Comparison of ENCODE assay signal across 18 cellular contexts in the genomic region with DNA sequence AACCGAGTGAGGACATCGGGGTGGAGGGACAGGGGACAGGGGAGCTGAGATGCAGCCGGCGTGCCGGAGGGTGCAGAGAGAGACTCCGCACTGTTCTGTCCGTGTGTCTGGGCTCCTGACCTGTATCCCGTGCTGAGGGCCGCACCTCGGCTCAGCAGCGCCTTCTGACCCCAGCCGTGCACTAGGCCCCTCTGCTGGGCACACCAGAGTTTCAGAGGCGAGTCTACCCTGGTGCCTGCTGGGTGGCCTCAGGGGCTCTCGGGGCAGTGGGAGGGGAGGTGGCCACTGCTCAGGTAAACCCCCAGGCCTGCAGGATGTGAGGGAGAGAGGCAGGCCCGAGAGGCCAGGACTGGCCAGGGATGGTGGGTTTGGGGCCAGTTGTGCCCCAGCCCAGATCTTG.
A peak's percentile ranks its signal among the peaks of the same experiment; 100 is the strongest.
DNase-seq lines count a peak whose midpoint lies in the region; ATAC-seq and TF ChIP-seq lines count a peak whose summit lies in the region.
"Had no signal": no experiment of that assay in that cellular context is flagged by ENCODE, and none has a peak within 500 bp of the region (broad histone marks: within the 10 kb centered on the region; RNA-seq: fewer than 3 reads in every experiment).

No MANE protein-coding gene starts in this region.

- peaks cover 95% of the 10 kb centered on the region for H4K20me1 ChIP-seq in BLaER1
- H4K20me1 ChIP-seq in KMS-11 (ENCODE audit: insufficient read depth), result no peaks in the 10 kb centered on the region

- H3K4me2 ChIP-seq in BLaER1 (peak overlapping the region; percentile 79), KMS-11 (peak overlapping the region; percentile 21; the same call in 1 of the 2 replicates), mesendoderm (ENCODE audit: low read length) (no peak overlapping the region)
- H3K4me2 ChIP-seq: GM23338 had no signal

- H3K27ac ChIP-seq in BLaER1, result no peak overlapping the region
- H3K27ac ChIP-seq in KMS-11, result peak overlapping the region; percentile 27; the same call in 1 of the 2 replicates
- peak overlapping the region; percentile 30 for H3K27ac ChIP-seq in angular gyrus (ENCODE audit: low read depth, low read length)
- H3K27ac ChIP-seq in neutrophil, result peak overlapping the region; percentile 45
- no peak overlapping the region for H3K27ac ChIP-seq in mesendoderm (ENCODE audit: low read depth, low read length)
- H3K27ac ChIP-seq: 22Rv1 had no signal

- H3K79me2 ChIP-seq in KMS-11 (ENCODE audit: insufficient read depth, low read depth), result no peaks in the 10 kb centered on the region
- no peaks in the 10 kb centered on the region for H3K79me2 ChIP-seq in mesendoderm (ENCODE audit: control insufficient read depth, insufficient read depth, low read length)

- H2BK5ac ChIP-seq in mesendoderm (ENCODE audit: low read length), result no peak overlapping the region

- no peak overlapping the region for H2BK120ac ChIP-seq in mesendoderm (ENCODE audit: low read depth, low read length)

- H3K27me3 ChIP-seq in BLaER1 (no peaks in the 10 kb centered on the region), KMS-11 (ENCODE audit: insufficient read depth, low read depth) (no peaks in the 10 kb centered on the region), neutrophil (no peaks in the 10 kb centered on the region), mesendoderm (ENCODE audit: insufficient read depth, low read length, poor library complexity) (no peaks in the 10 kb centered on the region)

- no peak overlapping the region for H2AFZ ChIP-seq in KMS-11 (ENCODE audit: low read depth)
- H2AFZ ChIP-seq: GM23338 had no signal

- peaks cover 63% of the 10 kb centered on the region for H3K4me1 ChIP-seq in BLaER1
- H3K4me1 ChIP-seq in KMS-11 (ENCODE audit: low read depth, poor library complexity, severe bottlenecking), result peaks cover 16% of the 10 kb centered on the region
- no peaks in the 10 kb centered on the region for H3K4me1 ChIP-seq in neutrophil (ENCODE audit: control insufficient read depth in 1 of 2, insufficient read depth in 1 of 2, low read depth in 1 of 2, low read length in 1 of 2)
- H3K4me1 ChIP-seq in mesendoderm (ENCODE audit: control insufficient read depth, low read depth, low read length), result no peaks in the 10 kb centered on the region
- H3K4me1 ChIP-seq: HAP-1 had no signal

- no peaks in the 10 kb centered on the region for H3K9me3 ChIP-seq in BLaER1
- H3K9me3 ChIP-seq in neutrophil, result no peaks in the 10 kb centered on the region
- H3K9me3 ChIP-seq: HAP-1 had no signal

- no peak overlapping the region for H4K5ac ChIP-seq in mesendoderm (ENCODE audit: low read length)

- no peak for DNase-seq in erythroblast (lab: John Stamatoyannopoulos, UW)
- no peak for DNase-seq in mesendoderm
- DNase-seq: C1 segment of cervical spinal cord; Calu3; CD4-positive, alpha-beta memory T cell; COR-L47; DMS53; DMS79 treated with DMSO at 0.1 percent for 48 hours; GF-D8 had no signal

- 0 out of 2 replicates have a peak overlapping the region, but pooled peaks have one; percentile 15 for H3K9ac ChIP-seq in BLaER1
- H3K9ac ChIP-seq in KMS-11, result no peak overlapping the region; the same call in 1 of the 2 replicates
- no peak overlapping the region for H3K9ac ChIP-seq in mesendoderm (ENCODE audit: low read length)

- H3K4me3 ChIP-seq in BLaER1 (peak overlapping the region; percentile 5; the same call in 1 of the 2 replicates), KMS-11 (IDR thresholded peaks at IDR 0.05; ENCODE audit: insufficient read depth, low read depth, low read length) (no peak overlapping the region), neutrophil (ENCODE audit: low read depth in 1 of 2, low read length in 1 of 2) (no peak overlapping the region), mesendoderm (ENCODE audit: low read length) (no peak overlapping the region)
- H3K4me3 ChIP-seq: GM23338, HAP-1 had no signal

- ATAC-seq in HG02870 (IDR thresholded peaks at IDR 0.05; ENCODE audit: unreplicated experiment), result no peak
- ATAC-seq in HG02678 (IDR thresholded peaks at IDR 0.05; ENCODE audit: unreplicated experiment), result no peak

- H3K79me1 ChIP-seq in mesendoderm (ENCODE audit: low read length), result no peaks in the 10 kb centered on the region

- no peak overlapping the region for H3K23ac ChIP-seq in mesendoderm (ENCODE audit: low read length)

- no peak overlapping the region for H3K4ac ChIP-seq in mesendoderm (ENCODE audit: low read depth, low read length)

- no peak overlapping the region for H3K56ac ChIP-seq in mesendoderm (ENCODE audit: low read length)

- H2AK5ac ChIP-seq in mesendoderm (ENCODE audit: low read length), result no peak overlapping the region

- no peak overlapping the region for H2BK15ac ChIP-seq in mesendoderm (replicated peaks; ENCODE audit: low read depth)

- H3K36me3 ChIP-seq in BLaER1 (peaks cover 77% of the 10 kb centered on the region), KMS-11 (ENCODE audit: insufficient read depth) (no peaks in the 10 kb centered on the region), neutrophil (peaks cover 97% of the 10 kb centered on the region), mesendoderm (ENCODE audit: control insufficient read depth, insufficient read depth, low read length) (no peaks in the 10 kb centered on the region)
- H3K36me3 ChIP-seq: HAP-1 had no signal

- TF ChIP-seq POLR2A in erythroblast (IDR thresholded peaks at IDR 0.05; ENCODE audit: low read length), result no peak

- H4K8ac ChIP-seq in mesendoderm (ENCODE audit: low read depth, low read length), result no peak overlapping the region

- H3K18ac ChIP-seq in mesendoderm (ENCODE audit: low read length), result no peak overlapping the region

- TF ChIP-seq CTCF in KMS-11 (conservative IDR thresholded peaks at IDR 0.05; ENCODE audit: low read depth, low read length) (no peak), neutrophil (IDR thresholded peaks at IDR 0.05) (no peak)

- WGBS in mesendoderm (ENCODE audit: extremely low coverage, insufficient coverage, low lambda C conversion rate), result no CpG with 5 or more reads among the region's 15 CpGs

Comparison
In these comparisons a context has a peak if more than half of its experiments do, and no peak if none do; other contexts are left out.
1. H3K27ac ChIP-seq: peak in KMS-11 (single experiment), angular gyrus (single experiment) and neutrophil (single experiment); none in BLaER1 (single experiment) and mesendoderm (single experiment).